Comparison of ENCODE assay signal across 1 cellular context in the genomic region with DNA sequence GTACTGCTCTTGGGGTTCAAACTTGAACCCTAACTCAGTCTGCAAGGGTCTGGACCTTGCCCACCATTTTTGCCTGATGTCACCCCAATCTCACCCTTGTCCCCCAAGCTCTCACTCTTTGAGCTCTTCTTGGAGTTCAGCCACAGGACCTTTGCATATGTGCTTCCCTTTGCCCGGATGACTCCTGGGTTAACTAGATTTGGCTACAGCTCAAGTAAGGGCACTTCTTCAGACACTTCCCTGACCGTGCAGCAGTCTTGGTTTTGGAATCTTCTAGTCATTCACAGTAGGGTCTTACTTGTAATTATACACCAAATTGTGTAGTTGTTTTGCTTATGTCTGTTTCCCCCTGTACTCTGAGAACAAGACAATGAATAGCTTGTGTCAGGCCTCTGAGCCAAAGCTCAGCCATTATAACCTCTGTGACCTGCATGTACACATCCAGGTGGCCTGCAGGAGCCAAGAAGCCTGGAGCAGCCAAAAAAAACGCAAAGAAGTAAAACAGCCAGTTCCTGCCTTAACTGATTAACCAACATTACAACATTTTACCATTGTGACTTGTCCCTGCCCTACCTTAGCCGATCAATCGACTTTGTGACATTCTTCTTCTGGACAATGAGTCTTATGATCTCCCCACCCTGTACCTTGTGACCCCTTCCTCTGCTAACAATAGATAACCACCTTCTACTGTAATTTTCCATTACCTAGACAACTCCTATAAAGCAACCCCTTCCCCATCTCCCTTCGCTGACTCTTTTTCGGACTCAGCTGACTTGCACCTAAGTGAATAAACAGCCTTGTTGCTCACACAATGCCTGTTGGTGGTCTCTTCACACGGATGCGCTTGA.
A peak's percentile ranks its signal among the peaks of the same experiment; 100 is the strongest.
TF ChIP-seq lines count a peak whose summit lies in the region.

No MANE protein-coding gene starts in this region.

TF ChIP-seq in HepG2, 621 proteins besides CTCF, POLR2A, EP300 and RAD21 (continued from another document and continues in another):
- TF ChIP-seq, protein P1, sequence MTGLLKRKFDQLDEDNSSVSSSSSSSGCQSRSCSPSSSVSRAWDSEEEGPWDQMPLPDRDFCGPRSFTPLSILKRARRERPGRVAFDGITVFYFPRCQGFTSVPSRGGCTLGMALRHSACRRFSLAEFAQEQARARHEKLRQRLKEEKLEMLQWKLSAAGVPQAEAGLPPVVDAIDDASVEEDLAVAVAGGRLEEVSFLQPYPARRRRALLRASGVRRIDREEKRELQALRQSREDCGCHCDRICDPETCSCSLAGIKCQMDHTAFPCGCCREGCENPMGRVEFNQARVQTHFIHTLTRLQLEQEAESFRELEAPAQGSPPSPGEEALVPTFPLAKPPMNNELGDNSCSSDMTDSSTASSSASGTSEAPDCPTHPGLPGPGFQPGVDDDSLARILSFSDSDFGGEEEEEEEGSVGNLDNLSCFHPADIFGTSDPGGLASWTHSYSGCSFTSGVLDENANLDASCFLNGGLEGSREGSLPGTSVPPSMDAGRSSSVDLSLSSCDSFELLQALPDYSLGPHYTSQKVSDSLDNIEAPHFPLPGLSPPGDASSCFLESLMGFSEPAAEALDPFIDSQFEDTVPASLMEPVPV (CRISPR knock-in tag; IDR thresholded peaks at IDR 0.05), result no peak
- 0 out of 2 replicates have a peak, but pooled peaks have one; percentile 56 for TF ChIP-seq TP53 (CRISPR knock-in tag; conservative IDR thresholded peaks at IDR 0.05)
- TF ChIP-seq, protein P2, sequence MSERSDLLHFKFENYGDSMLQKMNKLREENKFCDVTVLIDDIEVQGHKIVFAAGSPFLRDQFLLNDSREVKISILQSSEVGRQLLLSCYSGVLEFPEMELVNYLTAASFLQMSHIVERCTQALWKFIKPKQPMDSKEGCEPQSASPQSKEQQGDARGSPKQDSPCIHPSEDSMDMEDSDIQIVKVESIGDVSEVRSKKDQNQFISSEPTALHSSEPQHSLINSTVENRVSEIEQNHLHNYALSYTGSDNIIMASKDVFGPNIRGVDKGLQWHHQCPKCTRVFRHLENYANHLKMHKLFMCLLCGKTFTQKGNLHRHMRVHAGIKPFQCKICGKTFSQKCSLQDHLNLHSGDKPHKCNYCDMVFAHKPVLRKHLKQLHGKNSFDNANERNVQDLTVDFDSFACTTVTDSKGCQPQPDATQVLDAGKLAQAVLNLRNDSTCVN (CRISPR knock-in tag; IDR thresholded peaks at IDR 0.05; ENCODE audit: borderline replicate concordance), result no peak
- TF ChIP-seq RBFOX2 (IDR thresholded peaks at IDR 0.05; ENCODE audit: low read depth, low read length), result no peak
- no peak for TF ChIP-seq ZNF746 (CRISPR knock-in tag; IDR thresholded peaks at IDR 0.05)
- TF ChIP-seq XBP1 (CRISPR knock-in tag; IDR thresholded peaks at IDR 0.05), result no peak
- TF ChIP-seq ZNF775 (CRISPR knock-in tag; IDR thresholded peaks at IDR 0.05; ENCODE audit: borderline replicate concordance), result no peak; the same call in 1 of the 2 replicates
- TF ChIP-seq, protein P3, sequence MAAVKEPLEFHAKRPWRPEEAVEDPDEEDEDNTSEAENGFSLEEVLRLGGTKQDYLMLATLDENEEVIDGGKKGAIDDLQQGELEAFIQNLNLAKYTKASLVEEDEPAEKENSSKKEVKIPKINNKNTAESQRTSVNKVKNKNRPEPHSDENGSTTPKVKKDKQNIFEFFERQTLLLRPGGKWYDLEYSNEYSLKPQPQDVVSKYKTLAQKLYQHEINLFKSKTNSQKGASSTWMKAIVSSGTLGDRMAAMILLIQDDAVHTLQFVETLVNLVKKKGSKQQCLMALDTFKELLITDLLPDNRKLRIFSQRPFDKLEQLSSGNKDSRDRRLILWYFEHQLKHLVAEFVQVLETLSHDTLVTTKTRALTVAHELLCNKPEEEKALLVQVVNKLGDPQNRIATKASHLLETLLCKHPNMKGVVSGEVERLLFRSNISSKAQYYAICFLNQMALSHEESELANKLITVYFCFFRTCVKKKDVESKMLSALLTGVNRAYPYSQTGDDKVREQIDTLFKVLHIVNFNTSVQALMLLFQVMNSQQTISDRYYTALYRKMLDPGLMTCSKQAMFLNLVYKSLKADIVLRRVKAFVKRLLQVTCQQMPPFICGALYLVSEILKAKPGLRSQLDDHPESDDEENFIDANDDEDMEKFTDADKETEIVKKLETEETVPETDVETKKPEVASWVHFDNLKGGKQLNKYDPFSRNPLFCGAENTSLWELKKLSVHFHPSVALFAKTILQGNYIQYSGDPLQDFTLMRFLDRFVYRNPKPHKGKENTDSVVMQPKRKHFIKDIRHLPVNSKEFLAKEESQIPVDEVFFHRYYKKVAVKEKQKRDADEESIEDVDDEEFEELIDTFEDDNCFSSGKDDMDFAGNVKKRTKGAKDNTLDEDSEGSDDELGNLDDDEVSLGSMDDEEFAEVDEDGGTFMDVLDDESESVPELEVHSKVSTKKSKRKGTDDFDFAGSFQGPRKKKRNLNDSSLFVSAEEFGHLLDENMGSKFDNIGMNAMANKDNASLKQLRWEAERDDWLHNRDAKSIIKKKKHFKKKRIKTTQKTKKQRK (IDR thresholded peaks at IDR 0.05; ENCODE audit: low read length), result no peak
- no peak for TF ChIP-seq SP1 (IDR thresholded peaks at IDR 0.05)
- TF ChIP-seq SP1 (CRISPR knock-in tag; IDR thresholded peaks at IDR 0.05), result no peak
- no peak; the same call in 1 of the 2 replicates for TF ChIP-seq NR2C2 (CRISPR knock-in tag; IDR thresholded peaks at IDR 0.05; ENCODE audit: borderline replicate concordance)
- TF ChIP-seq, protein P4, sequence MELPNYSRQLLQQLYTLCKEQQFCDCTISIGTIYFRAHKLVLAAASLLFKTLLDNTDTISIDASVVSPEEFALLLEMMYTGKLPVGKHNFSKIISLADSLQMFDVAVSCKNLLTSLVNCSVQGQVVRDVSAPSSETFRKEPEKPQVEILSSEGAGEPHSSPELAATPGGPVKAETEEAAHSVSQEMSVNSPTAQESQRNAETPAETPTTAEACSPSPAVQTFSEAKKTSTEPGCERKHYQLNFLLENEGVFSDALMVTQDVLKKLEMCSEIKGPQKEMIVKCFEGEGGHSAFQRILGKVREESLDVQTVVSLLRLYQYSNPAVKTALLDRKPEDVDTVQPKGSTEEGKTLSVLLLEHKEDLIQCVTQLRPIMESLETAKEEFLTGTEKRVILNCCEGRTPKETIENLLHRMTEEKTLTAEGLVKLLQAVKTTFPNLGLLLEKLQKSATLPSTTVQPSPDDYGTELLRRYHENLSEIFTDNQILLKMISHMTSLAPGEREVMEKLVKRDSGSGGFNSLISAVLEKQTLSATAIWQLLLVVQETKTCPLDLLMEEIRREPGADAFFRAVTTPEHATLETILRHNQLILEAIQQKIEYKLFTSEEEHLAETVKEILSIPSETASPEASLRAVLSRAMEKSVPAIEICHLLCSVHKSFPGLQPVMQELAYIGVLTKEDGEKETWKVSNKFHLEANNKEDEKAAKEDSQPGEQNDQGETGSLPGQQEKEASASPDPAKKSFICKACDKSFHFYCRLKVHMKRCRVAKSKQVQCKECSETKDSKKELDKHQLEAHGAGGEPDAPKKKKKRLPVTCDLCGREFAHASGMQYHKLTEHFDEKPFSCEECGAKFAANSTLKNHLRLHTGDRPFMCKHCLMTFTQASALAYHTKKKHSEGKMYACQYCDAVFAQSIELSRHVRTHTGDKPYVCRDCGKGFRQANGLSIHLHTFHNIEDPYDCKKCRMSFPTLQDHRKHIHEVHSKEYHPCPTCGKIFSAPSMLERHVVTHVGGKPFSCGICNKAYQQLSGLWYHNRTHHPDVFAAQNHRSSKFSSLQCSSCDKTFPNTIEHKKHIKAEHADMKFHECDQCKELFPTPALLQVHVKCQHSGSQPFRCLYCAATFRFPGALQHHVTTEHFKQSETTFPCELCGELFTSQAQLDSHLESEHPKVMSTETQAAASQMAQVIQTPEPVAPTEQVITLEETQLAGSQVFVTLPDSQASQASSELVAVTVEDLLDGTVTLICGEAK (IDR thresholded peaks at IDR 0.05), result no peak
- TF ChIP-seq, protein P4 (CRISPR knock-in tag; IDR thresholded peaks at IDR 0.05), result no peak
- no peak for TF ChIP-seq SNAPC2 (CRISPR knock-in tag; IDR thresholded peaks at IDR 0.05)
- TF ChIP-seq, protein P5, sequence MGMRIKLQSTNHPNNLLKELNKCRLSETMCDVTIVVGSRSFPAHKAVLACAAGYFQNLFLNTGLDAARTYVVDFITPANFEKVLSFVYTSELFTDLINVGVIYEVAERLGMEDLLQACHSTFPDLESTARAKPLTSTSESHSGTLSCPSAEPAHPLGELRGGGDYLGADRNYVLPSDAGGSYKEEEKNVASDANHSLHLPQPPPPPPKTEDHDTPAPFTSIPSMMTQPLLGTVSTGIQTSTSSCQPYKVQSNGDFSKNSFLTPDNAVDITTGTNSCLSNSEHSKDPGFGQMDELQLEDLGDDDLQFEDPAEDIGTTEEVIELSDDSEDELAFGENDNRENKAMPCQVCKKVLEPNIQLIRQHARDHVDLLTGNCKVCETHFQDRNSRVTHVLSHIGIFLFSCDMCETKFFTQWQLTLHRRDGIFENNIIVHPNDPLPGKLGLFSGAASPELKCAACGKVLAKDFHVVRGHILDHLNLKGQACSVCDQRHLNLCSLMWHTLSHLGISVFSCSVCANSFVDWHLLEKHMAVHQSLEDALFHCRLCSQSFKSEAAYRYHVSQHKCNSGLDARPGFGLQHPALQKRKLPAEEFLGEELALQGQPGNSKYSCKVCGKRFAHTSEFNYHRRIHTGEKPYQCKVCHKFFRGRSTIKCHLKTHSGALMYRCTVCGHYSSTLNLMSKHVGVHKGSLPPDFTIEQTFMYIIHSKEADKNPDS (CRISPR knock-in tag; IDR thresholded peaks at IDR 0.05), result no peak
- TF ChIP-seq ZNF235 (CRISPR knock-in tag; IDR thresholded peaks at IDR 0.05; ENCODE audit: borderline replicate concordance), result no peak; the same call in 1 of the 2 replicates
- TF ChIP-seq, protein P6, sequence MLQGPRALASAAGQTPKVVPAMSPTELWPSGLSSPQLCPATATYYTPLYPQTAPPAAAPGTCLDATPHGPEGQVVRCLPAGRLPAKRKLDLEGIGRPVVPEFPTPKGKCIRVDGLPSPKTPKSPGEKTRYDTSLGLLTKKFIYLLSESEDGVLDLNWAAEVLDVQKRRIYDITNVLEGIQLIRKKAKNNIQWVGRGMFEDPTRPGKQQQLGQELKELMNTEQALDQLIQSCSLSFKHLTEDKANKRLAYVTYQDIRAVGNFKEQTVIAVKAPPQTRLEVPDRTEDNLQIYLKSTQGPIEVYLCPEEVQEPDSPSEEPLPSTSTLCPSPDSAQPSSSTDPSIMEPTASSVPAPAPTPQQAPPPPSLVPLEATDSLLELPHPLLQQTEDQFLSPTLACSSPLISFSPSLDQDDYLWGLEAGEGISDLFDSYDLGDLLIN (CRISPR knock-in tag; IDR thresholded peaks at IDR 0.05; ENCODE audit: borderline replicate concordance), result no peak
- TF ChIP-seq, protein P7, sequence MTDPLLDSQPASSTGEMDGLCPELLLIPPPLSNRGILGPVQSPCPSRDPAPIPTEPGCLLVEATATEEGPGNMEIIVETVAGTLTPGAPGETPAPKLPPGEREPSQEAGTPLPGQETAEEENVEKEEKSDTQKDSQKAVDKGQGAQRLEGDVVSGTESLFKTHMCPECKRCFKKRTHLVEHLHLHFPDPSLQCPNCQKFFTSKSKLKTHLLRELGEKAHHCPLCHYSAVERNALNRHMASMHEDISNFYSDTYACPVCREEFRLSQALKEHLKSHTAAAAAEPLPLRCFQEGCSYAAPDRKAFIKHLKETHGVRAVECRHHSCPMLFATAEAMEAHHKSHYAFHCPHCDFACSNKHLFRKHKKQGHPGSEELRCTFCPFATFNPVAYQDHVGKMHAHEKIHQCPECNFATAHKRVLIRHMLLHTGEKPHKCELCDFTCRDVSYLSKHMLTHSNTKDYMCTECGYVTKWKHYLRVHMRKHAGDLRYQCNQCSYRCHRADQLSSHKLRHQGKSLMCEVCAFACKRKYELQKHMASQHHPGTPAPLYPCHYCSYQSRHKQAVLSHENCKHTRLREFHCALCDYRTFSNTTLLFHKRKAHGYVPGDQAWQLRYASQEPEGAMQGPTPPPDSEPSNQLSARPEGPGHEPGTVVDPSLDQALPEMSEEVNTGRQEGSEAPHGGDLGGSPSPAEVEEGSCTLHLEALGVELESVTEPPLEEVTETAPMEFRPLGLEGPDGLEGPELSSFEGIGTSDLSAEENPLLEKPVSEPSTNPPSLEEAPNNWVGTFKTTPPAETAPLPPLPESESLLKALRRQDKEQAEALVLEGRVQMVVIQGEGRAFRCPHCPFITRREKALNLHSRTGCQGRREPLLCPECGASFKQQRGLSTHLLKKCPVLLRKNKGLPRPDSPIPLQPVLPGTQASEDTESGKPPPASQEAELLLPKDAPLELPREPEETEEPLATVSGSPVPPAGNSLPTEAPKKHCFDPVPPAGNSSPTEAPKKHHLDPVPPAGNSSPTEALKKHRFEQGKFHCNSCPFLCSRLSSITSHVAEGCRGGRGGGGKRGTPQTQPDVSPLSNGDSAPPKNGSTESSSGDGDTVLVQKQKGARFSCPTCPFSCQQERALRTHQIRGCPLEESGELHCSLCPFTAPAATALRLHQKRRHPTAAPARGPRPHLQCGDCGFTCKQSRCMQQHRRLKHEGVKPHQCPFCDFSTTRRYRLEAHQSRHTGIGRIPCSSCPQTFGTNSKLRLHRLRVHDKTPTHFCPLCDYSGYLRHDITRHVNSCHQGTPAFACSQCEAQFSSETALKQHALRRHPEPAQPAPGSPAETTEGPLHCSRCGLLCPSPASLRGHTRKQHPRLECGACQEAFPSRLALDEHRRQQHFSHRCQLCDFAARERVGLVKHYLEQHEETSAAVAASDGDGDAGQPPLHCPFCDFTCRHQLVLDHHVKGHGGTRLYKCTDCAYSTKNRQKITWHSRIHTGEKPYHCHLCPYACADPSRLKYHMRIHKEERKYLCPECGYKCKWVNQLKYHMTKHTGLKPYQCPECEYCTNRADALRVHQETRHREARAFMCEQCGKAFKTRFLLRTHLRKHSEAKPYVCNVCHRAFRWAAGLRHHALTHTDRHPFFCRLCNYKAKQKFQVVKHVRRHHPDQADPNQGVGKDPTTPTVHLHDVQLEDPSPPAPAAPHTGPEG (CRISPR knock-in tag; IDR thresholded peaks at IDR 0.05), result 0 out of 2 replicates have a peak, but pooled peaks have one; percentile 31
- TF ChIP-seq ZNF839 (CRISPR knock-in tag; IDR thresholded peaks at IDR 0.05; ENCODE audit: borderline replicate concordance), result no peak
- no peak for TF ChIP-seq SAFB2 (CRISPR knock-in tag; IDR thresholded peaks at IDR 0.05; ENCODE audit: borderline replicate concordance, low read depth)
- 0 out of 2 replicates have a peak, but pooled peaks have one; percentile 26 for TF ChIP-seq SP5 (CRISPR knock-in tag; IDR thresholded peaks at IDR 0.05; ENCODE audit: borderline replicate concordance, low read depth)
